Comparison of ENCODE assay signal across 25 cellular contexts in the genomic region with DNA sequence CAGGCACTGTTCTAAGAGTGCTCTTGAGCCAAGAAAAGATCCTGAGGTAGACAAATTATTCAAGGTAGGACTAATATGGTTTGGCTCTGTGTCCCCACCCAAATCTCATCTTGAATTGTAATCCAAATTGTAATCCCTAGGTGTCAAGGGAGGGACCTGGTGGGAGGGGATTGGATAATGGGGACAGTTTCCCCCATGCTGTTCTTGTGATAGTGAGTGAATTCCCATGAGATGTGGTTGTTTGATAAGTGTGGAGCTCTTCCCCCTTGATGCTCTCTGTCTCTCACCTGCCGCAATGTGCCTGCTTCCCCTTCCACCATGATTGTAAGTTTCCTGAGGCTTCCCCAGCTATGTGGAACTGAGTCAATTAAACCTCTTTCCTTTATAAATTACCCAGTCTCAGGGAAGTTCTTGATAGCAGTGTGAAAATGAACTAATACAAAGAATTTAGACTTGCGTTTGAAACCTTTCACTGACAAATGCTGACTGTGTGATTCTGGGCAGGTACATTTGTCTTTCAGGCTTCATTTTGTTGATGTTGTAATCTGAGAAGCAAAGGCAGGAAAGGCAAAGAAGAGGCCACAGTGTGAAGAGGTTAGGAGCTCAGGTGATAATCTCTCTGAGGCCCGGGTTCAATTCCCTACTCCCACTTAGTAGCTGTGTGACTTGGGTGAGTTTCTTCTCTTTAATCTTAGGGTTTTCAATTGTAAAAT.
A peak's percentile ranks its signal among the peaks of the same experiment; 100 is the strongest.
DNase-seq lines count a peak whose midpoint lies in the region; ATAC-seq, FAIRE-seq and TF ChIP-seq lines count a peak whose summit lies in the region.
"Had no signal": no experiment of that assay in that cellular context is flagged by ENCODE, and none has a peak within 500 bp of the region (broad histone marks: within the 10 kb centered on the region; RNA-seq: fewer than 3 reads in every experiment).

No MANE protein-coding gene starts in this region.

- H3K27ac ChIP-seq in H1 (ENCODE audit: low read depth, low read length) (no peak overlapping the region), mesendoderm (ENCODE audit: low read depth, low read length) (peak overlapping the region; percentile 81), PC-9 (no peak overlapping the region)
- H3K27ac ChIP-seq: 22Rv1; BLaER1 treated with 17β-estradiol and CSF1 and Interleukin-3, amounts not matched to agents 10 nM and 100 nM had no signal

- no peak overlapping the region for H3K14ac ChIP-seq in H1 (ENCODE audit: insufficient read length)

- H3K23me2 ChIP-seq in H1 (ENCODE audit: low read depth, low read length): no peaks in the 10 kb centered on the region

- H3K18ac ChIP-seq in H1 (ENCODE audit: extremely low read depth, low read length): no peak overlapping the region
- no peak overlapping the region for H3K18ac ChIP-seq in mesendoderm (ENCODE audit: low read length)

- H3K9ac ChIP-seq in H1 (replicated peaks in 1 of 4; ENCODE audit: extremely low read depth in 1 of 4, low read depth in 3 of 4, low read length in 3 of 4): no peak overlapping the region
- no peak overlapping the region for H3K9ac ChIP-seq in mesendoderm (ENCODE audit: low read length)
- H3K9ac ChIP-seq: BLaER1 treated with 17β-estradiol and CSF1 and Interleukin-3, amounts not matched to agents 10 nM and 100 nM had no signal

- no peak for FAIRE-seq in H1 (lab: Jason Lieb, UNC)
- FAIRE-seq: A204.1, GM12878, GM19239 had no signal

- intact Hi-C loops in PC-9 (cut with micrococcal nuclease; ENCODE audit: unreplicated experiment): no loop called here

- H2BK12ac ChIP-seq in H1 (ENCODE audit: low read depth, low read length): no peak overlapping the region

- H3K4me2 ChIP-seq in H1 (ENCODE audit: insufficient read depth in 1 of 2, low read depth in 2 of 2, low read length in 2 of 2) (no peak overlapping the region), mesendoderm (ENCODE audit: low read length) (no peak overlapping the region), PC-9 (no peak overlapping the region)
- H3K4me2 ChIP-seq: BLaER1 treated with 17β-estradiol and CSF1 and Interleukin-3, amounts not matched to agents 10 nM and 100 nM had no signal

- H2BK5ac ChIP-seq in H1 (ENCODE audit: low read depth, low read length) (no peak overlapping the region), mesendoderm (ENCODE audit: low read length) (peak overlapping the region; percentile 75)

- H3K4me3 ChIP-seq in H1 (ENCODE audit: extremely low read depth in 1 of 4, insufficient read depth in 2 of 4, low read depth in 3 of 4, low read length in 4 of 4) (no peak overlapping the region), mesendoderm (ENCODE audit: low read length) (no peak overlapping the region), PC-9 (no peak overlapping the region)
- H3K4me3 ChIP-seq: BLaER1 treated with 17β-estradiol and CSF1 and Interleukin-3, amounts not matched to agents 10 nM and 100 nM; GM12878 had no signal

- H3K56ac ChIP-seq in H1 (replicated peaks; ENCODE audit: insufficient read length, low read depth, low read length) (no peak overlapping the region), mesendoderm (ENCODE audit: low read length) (peak overlapping the region; percentile 76)

- WGBS in H1 (ENCODE audit: extremely low coverage in 1 of 2, insufficient coverage in 1 of 2, insufficient read length in 1 of 2, insufficient replicate concordance in 2 of 2, low coverage in 1 of 2, low lambda C conversion rate in 2 of 2, missing lambda C conversion rate in 1 of 2), 2 experiments: 89% methylated on average over 3 of the region's 3 CpGs; no CpG with 5 or more reads in 1 of the 2 experiments
- no CpG with 5 or more reads among the region's 3 CpGs for WGBS in mesendoderm (ENCODE audit: extremely low coverage, insufficient coverage, low lambda C conversion rate)

- H3K27me3 ChIP-seq in H1 (replicated peaks in 1 of 4; ENCODE audit: control insufficient read depth in 3 of 4, extremely low read depth in 1 of 4, insufficient read depth in 3 of 4, low read length in 3 of 4) (no peaks in the 10 kb centered on the region), mesendoderm (ENCODE audit: insufficient read depth, low read length, poor library complexity) (no peaks in the 10 kb centered on the region), PC-9 (ENCODE audit: insufficient read depth, low read depth) (no peaks in the 10 kb centered on the region)
- H3K27me3 ChIP-seq: BE2C; BLaER1 treated with 17β-estradiol and CSF1 and Interleukin-3, amounts not matched to agents 10 nM and 100 nM had no signal

- H3K23ac ChIP-seq in H1 (ENCODE audit: insufficient read length) (no peak overlapping the region), mesendoderm (ENCODE audit: low read length) (no peak overlapping the region)

- no peak for ATAC-seq in HG02642 (IDR thresholded peaks at IDR 0.05; ENCODE audit: poor library complexity, unreplicated experiment)
- ATAC-seq: GM12878 had no signal

- H3K79me1 ChIP-seq in H1 (ENCODE audit: low read depth, low read length) (no peaks in the 10 kb centered on the region), mesendoderm (ENCODE audit: low read length) (no peaks in the 10 kb centered on the region)

- no peak for TF ChIP-seq RAD21 in H1 (IDR thresholded peaks at IDR 0.05 in 1 of 2, conservative IDR thresholded peaks at IDR 0.05 in 1 of 2; ENCODE audit: low read depth in 2 of 2, low read length in 2 of 2)

- no peak for TF ChIP-seq EP300 in H1 (IDR thresholded peaks at IDR 0.05; ENCODE audit: borderline replicate concordance in 1 of 2, low read depth in 2 of 2, low read length in 2 of 2)

- TF ChIP-seq CTCF in H1 (IDR thresholded peaks at IDR 0.05; ENCODE audit: control extremely low read depth in 1 of 3, insufficient read depth in 1 of 3, low read depth in 1 of 3, low read length in 3 of 3) (no peak), PC-9 (conservative IDR thresholded peaks at IDR 0.05) (no peak)

- CTCF ChIA-PET in H1 (lab: Charles Lee; ENCODE audit: partially characterized antibody): interaction anchor here (0.7 to 2.6 kb wide), 3 partner anchors 11 to 1686 kb away, joined by 5 to 12 read pairs (median 11); no protein-coding TSS in a partner anchor
- CTCF ChIA-PET in PC-9 (lab: Charles Lee): no interaction called here

- H4K91ac ChIP-seq in H1 (replicated peaks; ENCODE audit: insufficient read length, low read length): no peak overlapping the region

- H4K5ac ChIP-seq in H1 (ENCODE audit: insufficient read length, low read depth, low read length): no peak overlapping the region
- no peak overlapping the region for H4K5ac ChIP-seq in mesendoderm (ENCODE audit: low read length)

- H3F3A ChIP-seq in PC-9 (ENCODE audit: insufficient read depth, low read depth): no peaks in the 10 kb centered on the region

- H3K36me3 ChIP-seq in H1 (ENCODE audit: control insufficient read depth in 2 of 4, insufficient read depth in 4 of 4, low read length in 3 of 4) (no peaks in the 10 kb centered on the region), mesendoderm (ENCODE audit: control insufficient read depth, insufficient read depth, low read length) (no peaks in the 10 kb centered on the region), PC-9 (ENCODE audit: low read depth) (no peaks in the 10 kb centered on the region)
- H3K36me3 ChIP-seq: BE2C; BLaER1 treated with 17β-estradiol and CSF1 and Interleukin-3, amounts not matched to agents 10 nM and 100 nM had no signal

- H3K4ac ChIP-seq in H1 (replicated peaks; ENCODE audit: insufficient read length, low read depth, low read length) (no peak overlapping the region), mesendoderm (ENCODE audit: low read depth, low read length) (no peak overlapping the region)

- POLR2A ChIA-PET in H1 (lab: Charles Lee; ENCODE audit: partially characterized antibody): no interaction called here
- POLR2A ChIA-PET in PC-9 (lab: Charles Lee; ENCODE audit: unreplicated experiment): no interaction called here

- H3K79me2 ChIP-seq in H1 (ENCODE audit: control insufficient read depth in 1 of 2, insufficient read depth in 2 of 2, low read length in 2 of 2) (no peaks in the 10 kb centered on the region), mesendoderm (ENCODE audit: control insufficient read depth, insufficient read depth, low read length) (no peaks in the 10 kb centered on the region), PC-9 (ENCODE audit: low read depth) (no peaks in the 10 kb centered on the region)

- no TSS peak for BruUV-seq in PC-9 (replicated peaks; lab: Mats Ljungman, UMichigan)

- no peak overlapping the region for H2BK15ac ChIP-seq in H1 (ENCODE audit: low read length)
- H2BK15ac ChIP-seq in mesendoderm (replicated peaks; ENCODE audit: low read depth): no peak overlapping the region

- H3K9me3 ChIP-seq in H1 (ENCODE audit: insufficient read depth in 2 of 2, low read depth in 1 of 2, low read length in 1 of 2) (no peaks in the 10 kb centered on the region), PC-9 (ENCODE audit: insufficient read depth, low read depth) (no peaks in the 10 kb centered on the region)
- H3K9me3 ChIP-seq: BE2C; BLaER1 treated with 17β-estradiol and CSF1 and Interleukin-3, amounts not matched to agents 10 nM and 100 nM had no signal

- H2BK120ac ChIP-seq in H1 (replicated peaks; ENCODE audit: low read depth, low read length) (no peak overlapping the region), mesendoderm (ENCODE audit: low read depth, low read length) (no peak overlapping the region)

- TF ChIP-seq POLR2A in H1 (IDR thresholded peaks at IDR 0.05; ENCODE audit: control extremely low read depth in 1 of 2, low read depth in 2 of 2, low read length in 2 of 2): no peak

- H4K8ac ChIP-seq in H1 (ENCODE audit: extremely low read depth, insufficient read depth, low read length): no peak overlapping the region
- no peak overlapping the region for H4K8ac ChIP-seq in mesendoderm (ENCODE audit: low read depth, low read length)

- H2AFZ ChIP-seq in H1 (ENCODE audit: low read length) (0 out of 2 replicates have a peak overlapping the region, but pooled peaks have one; percentile 6), PC-9 (no peak overlapping the region)

- H2AK5ac ChIP-seq in H1 (ENCODE audit: low read depth, low read length) (no peak overlapping the region), mesendoderm (ENCODE audit: low read length) (no peak overlapping the region)

- H3K9me2 ChIP-seq in PC-9 (ENCODE audit: insufficient read depth): peaks cover 3% of the 10 kb centered on the region; the same call in 1 of the 2 replicates

- DNase-seq in DMS53 (lab: John Stamatoyannopoulos, UW) (peak; percentile 9), DMS53 treated with DMSO at 0.1 percent for 48 hours (lab: John Stamatoyannopoulos, UW; ENCODE audit: unreplicated experiment) (no peak), NCI-H69 (lab: John Stamatoyannopoulos, UW) (peak; percentile 44), H1 (ENCODE audit: low read depth in 1 of 2, low spot score in 2 of 2) (no peak), mesendoderm (peak; percentile 91), NCI-H510A (lab: John Stamatoyannopoulos, UW) (no peak), PC-9 (no peak)
- DNase-seq: ACHN; AML-193; BE2C; Calu3; CD4-positive, alpha-beta T cell; CD8-positive, alpha-beta memory T cell; DMS79; EL; GDM1; GOT3; H7; HCEC 1CT had no signal

- H3K4me1 ChIP-seq in H1 (replicated peaks in 1 of 4; ENCODE audit: control insufficient read depth in 3 of 4, insufficient read depth in 4 of 4, low read length in 3 of 4): no peaks in the 10 kb centered on the region
- H3K4me1 ChIP-seq in mesendoderm (ENCODE audit: control insufficient read depth, low read depth, low read length): peaks cover 2% of the 10 kb centered on the region
- no peaks in the 10 kb centered on the region for H3K4me1 ChIP-seq in PC-9 (replicated peaks; ENCODE audit: insufficient read depth)
- H3K4me1 ChIP-seq: BE2C; BLaER1 treated with 17β-estradiol and CSF1 and Interleukin-3, amounts not matched to agents 10 nM and 100 nM had no signal

- H4K20me1 ChIP-seq in H1 (replicated peaks in 1 of 2; ENCODE audit: control insufficient read depth in 1 of 2, insufficient read depth in 2 of 2, low read length in 2 of 2) (no peaks in the 10 kb centered on the region), PC-9 (ENCODE audit: insufficient read depth) (no peaks in the 10 kb centered on the region)
- H4K20me1 ChIP-seq: BLaER1 treated with 17β-estradiol and CSF1 and Interleukin-3, amounts not matched to agents 10 nM and 100 nM had no signal

- no peak overlapping the region for H2BK20ac ChIP-seq in H1 (ENCODE audit: low read length)

Comparison
In these comparisons a context has a peak if more than half of its experiments do, and no peak if none do; other contexts are left out.
1. DNase-seq: peak in DMS53 (single experiment), NCI-H69 (single experiment) and mesendoderm (single experiment); none in DMS53 treated with DMSO at 0.1 percent for 48 hours (single experiment), H1 (0 of 2), NCI-H510A (single experiment) and PC-9 (0 of 2).